ENCODE assay signal across 23 cellular contexts in genomic region chr21:22200378-22201092, GRCh38.
DNase-seq lines count a peak whose midpoint lies in the region; ATAC-seq, FAIRE-seq and TF ChIP-seq lines count a peak whose summit lies in the region.
"Had no signal": no experiment of that assay in that cellular context is flagged by ENCODE, and none has a peak within 500 bp of the region (broad histone marks: within the 10 kb centered on the region; RNA-seq: fewer than 3 reads in every experiment).

No MANE protein-coding gene starts in this region.

- no peaks in the 10 kb centered on the region for H3K4me1 Mint-ChIP-seq in nephron progenitor cell
- H3K4me1 Mint-ChIP-seq in activated T-cell treated with anti-CD3 and anti-CD28 coated beads, Interleukin-2, amount 50 U/mL, for 24 hours (ENCODE audit: low read depth) = no peaks in the 10 kb centered on the region
- no peaks in the 10 kb centered on the region for H3K4me1 Mint-ChIP-seq in CD4-positive, alpha-beta memory T cell
- H3K4me1 Mint-ChIP-seq: CD14-positive monocyte, IgD-negative memory B cell had no signal

- H3K27ac ChIP-seq in right lobe of liver (no peak overlapping the region), HepG2 (ENCODE audit: extremely low read length, insufficient read depth, low read length) (no peak overlapping the region), tibial artery (no peak overlapping the region)
- H3K27ac ChIP-seq in CD4-positive, alpha-beta memory T cell (ENCODE audit: low read depth, low read length) = no peak overlapping the region

- TF ChIP-seq CTCF in right lobe of liver (IDR thresholded peaks at IDR 0.05) (no peak), HepG2 (CRISPR knock-in tag; IDR thresholded peaks at IDR 0.05) (no peak), bronchial epithelial cell (IDR thresholded peaks at IDR 0.05; ENCODE audit: insufficient read depth, low read length, severe bottlenecking) (no peak), nephron progenitor cell (IDR thresholded peaks at IDR 0.05) (no peak), tibial artery (IDR thresholded peaks at IDR 0.05) (no peak)

- no peak overlapping the region for H2AFZ ChIP-seq in HepG2 (ENCODE audit: low read length)

- no peak for TF ChIP-seq POLR2A in right lobe of liver (IDR thresholded peaks at IDR 0.05)
- TF ChIP-seq POLR2A in HepG2 (IDR thresholded peaks at IDR 0.05; ENCODE audit: insufficient read depth in 1 of 2, low read depth in 2 of 2, low read length in 2 of 2) = no peak

- H3K4me1 ChIP-seq in right lobe of liver (no peaks in the 10 kb centered on the region), HepG2 (ENCODE audit: insufficient read depth, low read length) (no peaks in the 10 kb centered on the region), tibial artery (no peaks in the 10 kb centered on the region)
- no peaks in the 10 kb centered on the region for H3K4me1 ChIP-seq in CD4-positive, alpha-beta memory T cell (ENCODE audit: insufficient read depth, low read length)
- H3K4me1 ChIP-seq: HAP-1 had no signal

- H3K9ac ChIP-seq in HepG2 (ENCODE audit: insufficient read depth, low read depth, low read length) = no peak overlapping the region

- no peaks in the 10 kb centered on the region for H3K9me3 ChIP-seq in right lobe of liver
- peaks cover 84% of the 10 kb centered on the region for H3K9me3 ChIP-seq in HepG2 (ENCODE audit: low read length)
- H3K9me3 ChIP-seq in tibial artery = no peaks in the 10 kb centered on the region
- H3K9me3 ChIP-seq in CD4-positive, alpha-beta memory T cell (ENCODE audit: control insufficient read depth in 1 of 2, low read length in 2 of 2) = no peaks in the 10 kb centered on the region
- H3K9me3 ChIP-seq: HAP-1 had no signal

- H3K27me3 Mint-ChIP-seq in nephron progenitor cell (ENCODE audit: low read depth, poor library complexity) = no peaks in the 10 kb centered on the region
- H3K27me3 Mint-ChIP-seq in activated T-cell treated with anti-CD3 and anti-CD28 coated beads, Interleukin-2, amount 50 U/mL, for 24 hours = no peaks in the 10 kb centered on the region
- H3K27me3 Mint-ChIP-seq in CD4-positive, alpha-beta memory T cell = no peaks in the 10 kb centered on the region
- H3K27me3 Mint-ChIP-seq: IgD-negative memory B cell had no signal

- TF ChIP-seq RAD21 in HepG2 (CRISPR knock-in tag; IDR thresholded peaks at IDR 0.05) = no peak

- TF ChIP-seq EP300 in HepG2 (IDR thresholded peaks at IDR 0.05; ENCODE audit: low read depth in 2 of 2, low read length in 2 of 2) = no peak
- TF ChIP-seq EP300 in HepG2 (CRISPR knock-in tag; IDR thresholded peaks at IDR 0.05; ENCODE audit: borderline replicate concordance) = no peak

- CTCF ChIA-PET in HepG2 (lab: Yijun Ruan, JAX; ENCODE audit: low intra/inter-chr PET ratio, low total read pairs) = no interaction called here
- CTCF ChIA-PET in CD4-positive, alpha-beta memory T cell (lab: Charles Lee; ENCODE audit: partially characterized antibody) = no interaction called here

- H3K79me2 ChIP-seq in HepG2 (ENCODE audit: insufficient read depth, low read length) = no peaks in the 10 kb centered on the region

- no peak overlapping the region for H3K4me3 ChIP-seq in right lobe of liver
- H3K4me3 ChIP-seq in HepG2 (replicated peaks in 1 of 3; ENCODE audit: insufficient read depth in 1 of 3, low read depth in 2 of 3, low read length in 3 of 3) = no peak overlapping the region
- H3K4me3 ChIP-seq in bronchial epithelial cell (ENCODE audit: low read depth, low read length) = no peak overlapping the region
- H3K4me3 ChIP-seq in tibial artery = no peak overlapping the region
- no peak overlapping the region for H3K4me3 ChIP-seq in CD4-positive, alpha-beta memory T cell (ENCODE audit: low read length in 2 of 2)
- H3K4me3 ChIP-seq: HAP-1 had no signal

- no peak overlapping the region for H3K4me3 Mint-ChIP-seq in nephron progenitor cell
- H3K4me3 Mint-ChIP-seq in activated T-cell treated with anti-CD3 and anti-CD28 coated beads, Interleukin-2, amount 50 U/mL, for 24 hours = no peak overlapping the region
- H3K4me3 Mint-ChIP-seq in CD4-positive, alpha-beta memory T cell = no peak overlapping the region
- H3K4me3 Mint-ChIP-seq: CD14-positive monocyte, IgD-negative memory B cell had no signal

- POLR2A ChIA-PET in HepG2 (lab: Yijun Ruan, JAX) = no interaction called here
- POLR2A ChIA-PET in CD4-positive, alpha-beta memory T cell (lab: Charles Lee; ENCODE audit: partially characterized antibody) = no interaction called here

- no peaks in the 10 kb centered on the region for H3K36me3 Mint-ChIP-seq in nephron progenitor cell (ENCODE audit: low read depth)
- no peaks in the 10 kb centered on the region for H3K36me3 Mint-ChIP-seq in activated T-cell treated with anti-CD3 and anti-CD28 coated beads, Interleukin-2, amount 50 U/mL, for 24 hours (ENCODE audit: low read depth)
- no peaks in the 10 kb centered on the region for H3K36me3 Mint-ChIP-seq in CD4-positive, alpha-beta memory T cell
- H3K36me3 Mint-ChIP-seq: CD14-positive monocyte, IgD-negative memory B cell had no signal

- no peaks in the 10 kb centered on the region for H3K9me3 Mint-ChIP-seq in nephron progenitor cell
- H3K9me3 Mint-ChIP-seq in activated T-cell treated with anti-CD3 and anti-CD28 coated beads, Interleukin-2, amount 50 U/mL, for 24 hours = peaks cover 5% of the 10 kb centered on the region
- peaks cover 0 to 13% (median 4%) of the 10 kb centered on the region in 8 donors for H3K9me3 Mint-ChIP-seq in CD4-positive, alpha-beta memory T cell
- H3K9me3 Mint-ChIP-seq: IgD-negative memory B cell had no signal

- H3K4me2 ChIP-seq in HepG2 (ENCODE audit: low read depth, low read length) = no peak overlapping the region

- in situ Hi-C loops in HepG2 (cut with HindIII; ENCODE audit: extremely low pct_ligation_motif_present, low pct_unique_long_range_greater_than_20kb) = no loop called here

- intact Hi-C loops in right lobe of liver (cut with DNase I) (no loop called here), HepG2 (cut with micrococcal nuclease; ENCODE audit: unreplicated experiment) (no loop called here), tibial artery (cut with DNase I; ENCODE audit: low total_unique reads) (no loop called here)
- intact Hi-C loops in CD4-positive, alpha-beta memory T cell (cut with micrococcal nuclease) = no loop called here

- peak overlapping the region; percentile 9 for H3K27ac Mint-ChIP-seq in nephron progenitor cell
- no peak overlapping the region for H3K27ac Mint-ChIP-seq in activated T-cell treated with anti-CD3 and anti-CD28 coated beads, Interleukin-2, amount 50 U/mL, for 24 hours
- H3K27ac Mint-ChIP-seq in CD4-positive, alpha-beta memory T cell = no peak overlapping the region
- H3K27ac Mint-ChIP-seq: CD14-positive monocyte, IgD-negative memory B cell had no signal

- DNase-seq in right lobe of liver = no peak
- DNase-seq in HepG2 (ENCODE audit: low spot score) = no peak
- DNase-seq in bronchial epithelial cell (ENCODE audit: low read depth) = peak; percentile 23
- DNase-seq in nephron progenitor cell = no peak
- DNase-seq in activated T-cell treated with anti-CD3 and anti-CD28 coated beads, Interleukin-2, amount 50 U/mL, for 24 hours = no peak
- no peak for DNase-seq in RKO (ENCODE audit: low spot score)
- DNase-seq in tibial artery = no peak
- no peak for DNase-seq in CD4-positive, alpha-beta memory T cell
- DNase-seq: 8988T, COR-L47, GDM1, Kasumi-1, MM.1S, NCI-H1092, NCI-H187, NCI-H2107, NCI-H345, NCI-H524 treated with DMSO at 0.1 percent for 48 hours had no signal

- ATAC-seq in right lobe of liver (peak in 3 of 4 donors; percentile 25 to 43 (median 36)), HepG2 (no peak)
- ATAC-seq: Right ventricle myocardium inferior had no signal

- H4K20me1 ChIP-seq in HepG2 (ENCODE audit: insufficient read depth, low read length) = no peaks in the 10 kb centered on the region

- no peaks in the 10 kb centered on the region for H3K27me3 ChIP-seq in right lobe of liver
- no peaks in the 10 kb centered on the region for H3K27me3 ChIP-seq in HepG2 (ENCODE audit: control insufficient read depth in 1 of 2, insufficient read depth in 2 of 2, low read length in 2 of 2)
- H3K27me3 ChIP-seq in bronchial epithelial cell (ENCODE audit: control insufficient read depth, insufficient read depth, low read length) = no peaks in the 10 kb centered on the region
- H3K27me3 ChIP-seq in tibial artery = no peaks in the 10 kb centered on the region
- H3K27me3 ChIP-seq in CD4-positive, alpha-beta memory T cell (ENCODE audit: insufficient read depth, low read length) = no peaks in the 10 kb centered on the region

- H3K36me3 ChIP-seq in right lobe of liver = no peaks in the 10 kb centered on the region
- H3K36me3 ChIP-seq in HepG2 (replicated peaks in 1 of 2; ENCODE audit: control insufficient read depth in 1 of 2, insufficient read depth in 2 of 2, low read length in 2 of 2) = no peaks in the 10 kb centered on the region
- H3K36me3 ChIP-seq in bronchial epithelial cell (ENCODE audit: control insufficient read depth, insufficient read depth, low read length) = no peaks in the 10 kb centered on the region
- no peaks in the 10 kb centered on the region for H3K36me3 ChIP-seq in tibial artery
- H3K36me3 ChIP-seq in CD4-positive, alpha-beta memory T cell (ENCODE audit: insufficient read depth, low read length) = no peaks in the 10 kb centered on the region
- H3K36me3 ChIP-seq: HAP-1 had no signal

- FAIRE-seq in HepG2 (lab: Jason Lieb, UNC) = no peak
- no peak for FAIRE-seq in bronchial epithelial cell (lab: Jason Lieb, UNC)
- FAIRE-seq: HTR-8/SVneo had no signal

- WGBS in right lobe of liver (ENCODE audit: insufficient coverage, low coverage, low lambda C conversion rate, missing lambda C conversion rate) = 56% methylated on average over 2 of the region's 4 CpGs
- WGBS in HepG2 (ENCODE audit: low lambda C conversion rate) = 0% methylated on average over 1 of the region's 4 CpGs

- no TSS peak for BruUV-seq in HepG2 (replicated peaks; lab: Mats Ljungman, UMichigan)

TF ChIP-seq in HepG2, 621 proteins besides CTCF, POLR2A, EP300 and RAD21:
- no peak for TF ChIP-seq SUZ12 (IDR thresholded peaks at IDR 0.05; ENCODE audit: low read depth, low read length)
